In genomic region chr3:46867550-46867898, GRCh38 we compare ENCODE assay signal across 11 cellular contexts. TPM values are rescaled to one million over a fixed set of nuclear protein-coding genes. Genes with fewer than 3 reads are reported as not detected.
DNase-seq lines count a peak whose midpoint lies in the region; ATAC-seq and TF ChIP-seq lines count a peak whose summit lies in the region.
"Had no signal": no experiment of that assay in that cellular context is flagged by ENCODE, and none has a peak within 500 bp of the region (broad histone marks: within the 10 kb centered on the region; RNA-seq: fewer than 3 reads in every experiment).

No MANE protein-coding gene starts in this region.

- no peak overlapping the region for H3K27ac Mint-ChIP-seq in CD8-positive, alpha-beta memory T cell

- H3K27ac ChIP-seq in angular gyrus (ENCODE audit: low read depth, low read length) (peak overlapping the region; percentile 19), thoracic aorta (peak overlapping the region; percentile 16 to 67)
- H3K27ac ChIP-seq in CD8-positive, alpha-beta memory T cell (ENCODE audit: low read depth, low read length), result no peak overlapping the region

- H3K27me3 ChIP-seq in thoracic aorta (replicated peaks; ENCODE audit: insufficient read depth), result no peaks in the 10 kb centered on the region
- H3K27me3 ChIP-seq in CD8-positive, alpha-beta memory T cell (ENCODE audit: insufficient read depth, low read length, poor library complexity, severe bottlenecking), result no peaks in the 10 kb centered on the region

- H3K36me3 ChIP-seq in thoracic aorta, result no peaks in the 10 kb centered on the region
- H3K36me3 ChIP-seq in CD8-positive, alpha-beta memory T cell (ENCODE audit: insufficient read depth, low read length), result no peaks in the 10 kb centered on the region

- H3K27me3 Mint-ChIP-seq in CD8-positive, alpha-beta memory T cell, result peaks cover 2 to 22% of the 10 kb centered on the region in 2 donors

- peaks cover 0 to 2% (median 0%) of the 10 kb centered on the region in 3 donors for H3K4me1 Mint-ChIP-seq in CD8-positive, alpha-beta memory T cell

- CTCF ChIA-PET in CD8-positive, alpha-beta memory T cell (lab: Charles Lee), result interaction anchor here (0.7 to 2.8 kb wide), 11 partner anchors 9 to 457 kb away, joined by 3 to 18 read pairs (median 4); no protein-coding TSS in a partner anchor

- no peak overlapping the region for H3K4me3 Mint-ChIP-seq in CD8-positive, alpha-beta memory T cell

- H3K9me3 ChIP-seq in thoracic aorta, result no peaks in the 10 kb centered on the region
- H3K9me3 ChIP-seq in CD8-positive, alpha-beta memory T cell (ENCODE audit: low read length), result no peaks in the 10 kb centered on the region

- no peak for TF ChIP-seq CTCF in thoracic aorta (IDR thresholded peaks at IDR 0.05)

- no peaks in the 10 kb centered on the region for H3K9me3 Mint-ChIP-seq in CD8-positive, alpha-beta memory T cell

- H3K4me3 ChIP-seq in thoracic aorta, result peak overlapping the region; percentile 3
- H3K4me3 ChIP-seq in CD8-positive, alpha-beta memory T cell (ENCODE audit: low read length), result no peak overlapping the region
- H3K4me3 ChIP-seq: smooth muscle cell had no signal

- ATAC-seq in thoracic aorta (ENCODE audit: insufficient number of reproducible peaks, low FRiP score, low read depth) (no peak), GM19397 (IDR thresholded peaks at IDR 0.05; ENCODE audit: unreplicated experiment) (no peak), HG03469 (IDR thresholded peaks at IDR 0.05; ENCODE audit: unreplicated experiment) (no peak)

- POLR2A ChIA-PET in CD8-positive, alpha-beta memory T cell (lab: Charles Lee), result no interaction called here

- H3K4me1 ChIP-seq in thoracic aorta (ENCODE audit: control insufficient read depth in 1 of 2, low read depth in 2 of 2), result peaks cover 20 to 71% of the 10 kb centered on the region in 2 donors
- H3K4me1 ChIP-seq in CD8-positive, alpha-beta memory T cell (ENCODE audit: insufficient read depth, low read length), result no peaks in the 10 kb centered on the region

- no peaks in the 10 kb centered on the region for H3K36me3 Mint-ChIP-seq in CD8-positive, alpha-beta memory T cell

- peak; percentile 51 for DNase-seq in globus pallidus (ENCODE audit: low spot score)
- DNase-seq in mucosa of gallbladder (ENCODE audit: low spot score), result peak; percentile 65
- DNase-seq in thoracic aorta (ENCODE audit: low spot score), result no peak
- no peak for DNase-seq in CD8-positive, alpha-beta memory T cell
- no peak for DNase-seq in stimulated activated CD4-positive, alpha-beta T cell treated with anti-CD3 and anti-CD28 coated beads, Interleukin-2, amount 100 ng/mL, for 48 hours
- DNase-seq: NCI-H2227 treated with DMSO at 0.1 percent for 48 hours had no signal

RNA-seq across cellular contexts. Expression of gene MYL3, which starts 4.3 kb away (rescaled TPM):
- total RNA-seq in mucosa of gallbladder, result 1.8 TPM
- 1 to 10 TPM in 1 of 2 donors, not detected in 1; 1.5 TPM for total RNA-seq in thoracic aorta
- not detected for total RNA-seq in CD8-positive, alpha-beta memory T cell
- not detected for polyA plus RNA-seq in CD8-positive, alpha-beta memory T cell
- polyA plus RNA-seq: keratinocyte had no signal

RNA-seq across cellular contexts. Expression of gene PTH1R, which starts 10.0 kb away (rescaled TPM):
- total RNA-seq in mucosa of gallbladder (11.7 TPM), thoracic aorta (1 to 10 TPM; 5.6 to 8.9 TPM)
- not detected for total RNA-seq in CD8-positive, alpha-beta memory T cell
- polyA plus RNA-seq in CD8-positive, alpha-beta memory T cell, result not detected
- polyA plus RNA-seq: keratinocyte had no signal

Comparison
In these comparisons a context has a peak if more than half of its experiments do, and no peak if none do; other contexts are left out.
1. DNase-seq: peak in globus pallidus (single experiment) and mucosa of gallbladder (single experiment); none in thoracic aorta (single experiment), CD8-positive, alpha-beta memory T cell (0 of 5) and stimulated activated CD4-positive, alpha-beta T cell treated with anti-CD3 and anti-CD28 coated beads, Interleukin-2, amount 100 ng/mL, for 48 hours (0 of 2).
2. RNA of gene PTH1R, which starts 10.0 kb away (total RNA-seq): 11.7 TPM in mucosa of gallbladder (single experiment) and 5.6 to 8.9 TPM in thoracic aorta; not detected in CD8-positive, alpha-beta memory T cell; every median in the first group is over 4 times any median in the second.